1 cellular context compared by ENCODE assay signal in the genomic region with DNA sequence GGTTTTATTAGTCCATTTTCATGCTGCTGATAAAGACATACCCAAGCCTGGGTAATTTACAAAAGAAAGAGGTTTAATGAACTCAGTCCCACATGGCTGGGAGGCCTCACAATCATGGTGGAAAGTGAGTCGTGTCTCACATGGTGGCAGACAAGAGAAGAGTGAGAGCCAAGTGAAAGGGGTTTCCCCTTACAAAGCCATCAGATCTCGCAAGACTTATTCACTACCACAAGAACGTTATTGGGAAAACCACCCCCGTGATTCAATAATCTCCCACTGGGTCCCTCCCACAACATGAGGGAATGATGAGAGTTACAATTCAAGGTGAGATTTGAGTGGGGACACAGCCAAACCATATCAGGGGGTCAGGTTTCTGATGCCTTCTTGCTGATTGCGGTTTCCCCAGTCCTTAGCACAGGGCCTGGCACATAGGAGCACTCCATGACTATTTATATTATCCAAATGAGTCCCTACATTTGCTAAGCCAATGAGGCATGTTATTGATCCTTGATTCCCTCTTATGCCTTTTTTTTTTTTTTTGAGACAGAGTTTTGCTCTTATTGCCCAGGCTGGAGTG.
TF ChIP-seq lines count a peak whose summit lies in the region.

No MANE protein-coding gene starts in this region.

TF ChIP-seq in GM23338, 12 proteins besides CTCF, POLR2A, EP300 and RAD21:
- TF ChIP-seq ZNF462 (CRISPR knock-in tag; IDR thresholded peaks at IDR 0.05) (no peak), ETS1 (IDR thresholded peaks at IDR 0.05) (no peak), STAT1 (IDR thresholded peaks at IDR 0.05; ENCODE audit: unreplicated experiment) (no peak), ZNF114 (CRISPR knock-in tag; IDR thresholded peaks at IDR 0.05) (no peak), JUNB (IDR thresholded peaks at IDR 0.05; ENCODE audit: unreplicated experiment) (no peak), NANOG (IDR thresholded peaks at IDR 0.05; ENCODE audit: borderline replicate concordance) (no peak), REST (IDR thresholded peaks at IDR 0.05; ENCODE audit: unreplicated experiment) (no peak), EZH2phosphoT487 (IDR thresholded peaks at IDR 0.05; ENCODE audit: unreplicated experiment) (no peak), POLR2AphosphoS5 (IDR thresholded peaks at IDR 0.05; ENCODE audit: low read depth) (no peak), CREB1 (CRISPR knock-in tag; IDR thresholded peaks at IDR 0.05; ENCODE audit: low read depth) (no peak), ZNF331 (CRISPR knock-in tag; IDR thresholded peaks at IDR 0.05; ENCODE audit: low read depth) (no peak), EZH2 (IDR thresholded peaks at IDR 0.05; ENCODE audit: low read depth, unreplicated experiment) (no peak)
